Comparison of ENCODE assay signal across 1 cellular context in genomic region chr6:108785653-108786052, GRCh38.
A peak's percentile ranks its signal among the peaks of the same experiment; 100 is the strongest.
TF ChIP-seq lines count a peak whose summit lies in the region.

No MANE protein-coding gene starts in this region.

TF ChIP-seq in K562, 482 proteins besides CTCF, POLR2A, EP300 and RAD21 (continued from another document):
- TF ChIP-seq NR0B1 (IDR thresholded peaks at IDR 0.05; ENCODE audit: partially characterized antibody): no peak
- TF ChIP-seq NFE2 (IDR thresholded peaks at IDR 0.05; ENCODE audit: low read depth): 0 out of 2 replicates have a peak, but pooled peaks have one; percentile 41
- peak; percentile 73 for TF ChIP-seq C11orf30 (IDR thresholded peaks at IDR 0.05; ENCODE audit: low read depth)
- TF ChIP-seq POLR2AphosphoS5 (IDR thresholded peaks at IDR 0.05; ENCODE audit: control insufficient read depth, insufficient read depth, low read depth, low read length): no peak
- no peak for TF ChIP-seq KLF1 (tag; IDR thresholded peaks at IDR 0.05)
- TF ChIP-seq RFX1 (IDR thresholded peaks at IDR 0.05): no peak
